ENCODE assay signal across 1 cellular context in the genomic region with DNA sequence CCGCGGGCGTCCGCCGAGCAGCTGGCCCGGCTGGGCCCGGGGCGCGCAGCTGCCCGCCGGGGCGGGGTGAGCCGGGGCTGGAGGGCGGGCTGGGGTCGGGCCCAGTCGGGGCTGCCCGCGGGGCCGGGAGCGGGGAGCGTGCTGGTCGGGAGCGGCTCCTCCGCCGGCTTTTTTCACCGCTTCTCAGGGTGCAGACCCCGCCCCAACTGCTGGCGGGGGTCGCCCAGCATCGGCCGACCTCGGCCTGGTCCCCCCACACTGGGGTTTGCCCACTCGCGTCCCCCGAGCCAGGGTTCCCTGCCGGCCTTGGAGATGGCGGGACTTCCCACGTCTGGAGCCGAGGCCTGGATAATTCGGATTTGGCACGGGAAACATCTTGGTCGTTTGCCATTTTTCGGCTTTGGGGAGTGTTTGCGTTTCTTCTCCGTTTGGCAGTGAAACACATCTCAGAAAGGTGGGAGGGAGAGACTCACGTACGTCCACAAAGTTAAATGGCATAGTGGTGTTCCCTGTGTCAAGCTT.
A peak's percentile ranks its signal among the peaks of the same experiment; 100 is the strongest.
TF ChIP-seq lines count a peak whose summit lies in the region.

No MANE protein-coding gene starts in this region.

TF ChIP-seq in WTC11, 78 proteins besides CTCF, POLR2A, EP300 and RAD21:
- TF ChIP-seq, protein P1, sequence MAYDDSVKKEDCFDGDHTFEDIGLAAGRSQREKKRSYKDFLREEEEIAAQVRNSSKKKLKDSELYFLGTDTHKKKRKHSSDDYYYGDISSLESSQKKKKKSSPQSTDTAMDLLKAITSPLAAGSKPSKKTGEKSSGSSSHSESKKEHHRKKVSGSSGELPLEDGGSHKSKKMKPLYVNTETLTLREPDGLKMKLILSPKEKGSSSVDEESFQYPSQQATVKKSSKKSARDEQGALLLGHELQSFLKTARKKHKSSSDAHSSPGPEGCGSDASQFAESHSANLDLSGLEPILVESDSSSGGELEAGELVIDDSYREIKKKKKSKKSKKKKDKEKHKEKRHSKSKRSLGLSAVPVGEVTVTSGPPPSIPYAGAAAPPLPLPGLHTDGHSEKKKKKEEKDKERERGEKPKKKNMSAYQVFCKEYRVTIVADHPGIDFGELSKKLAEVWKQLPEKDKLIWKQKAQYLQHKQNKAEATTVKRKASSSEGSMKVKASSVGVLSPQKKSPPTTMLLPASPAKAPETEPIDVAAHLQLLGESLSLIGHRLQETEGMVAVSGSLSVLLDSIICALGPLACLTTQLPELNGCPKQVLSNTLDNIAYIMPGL (CRISPR knock-in tag; IDR thresholded peaks at IDR 0.05), result 0 out of 2 replicates have a peak, but pooled peaks have one; percentile 2
- no peak for TF ChIP-seq ESRRA (CRISPR knock-in tag; IDR thresholded peaks at IDR 0.05; ENCODE audit: borderline replicate concordance)
- 0 out of 2 replicates have a peak, but pooled peaks have one; percentile 3 for TF ChIP-seq CREM (CRISPR knock-in tag; IDR thresholded peaks at IDR 0.05)
